In genomic region chr18:54607213-54607934, GRCh38 we compare ENCODE assay signal across 10 cellular contexts. TPM values are rescaled to one million over a fixed set of nuclear protein-coding genes. Genes with fewer than 3 reads are reported as not detected.
DNase-seq lines count a peak whose midpoint lies in the region; ATAC-seq and TF ChIP-seq lines count a peak whose summit lies in the region.
"Had no signal": no experiment of that assay in that cellular context is flagged by ENCODE, and none has a peak within 500 bp of the region (broad histone marks: within the 10 kb centered on the region; RNA-seq: fewer than 3 reads in every experiment).

No MANE protein-coding gene starts in this region.

- H3K4me3 ChIP-seq in GM08714 (ENCODE audit: low read length) (peak overlapping the region; percentile 37), endocrine pancreas (ENCODE audit: control insufficient read depth, insufficient read depth, low read length) (peak overlapping the region; percentile 100), neural progenitor cell (no peak overlapping the region)

- H3K9me3 Mint-ChIP-seq in neural progenitor cell, result no peaks in the 10 kb centered on the region
- H3K9me3 Mint-ChIP-seq: activated naive CD4-positive, alpha-beta T cell treated with anti-CD3 and anti-CD28 coated beads for 36 hours had no signal

- H3K4me1 Mint-ChIP-seq in neural progenitor cell, result peaks cover 12% of the 10 kb centered on the region

- no peak overlapping the region for H3K4me3 Mint-ChIP-seq in neural progenitor cell
- H3K4me3 Mint-ChIP-seq: activated naive CD4-positive, alpha-beta T cell treated with anti-CD3 and anti-CD28 coated beads for 36 hours had no signal

- no peaks in the 10 kb centered on the region for H3K36me3 Mint-ChIP-seq in neural progenitor cell

- H3K27me3 Mint-ChIP-seq in neural progenitor cell (ENCODE audit: insufficient read depth, low read depth), result no peaks in the 10 kb centered on the region

- H3K27ac Mint-ChIP-seq in neural progenitor cell, result no peak overlapping the region
- H3K27ac Mint-ChIP-seq: activated naive CD4-positive, alpha-beta T cell treated with anti-CD3 and anti-CD28 coated beads for 36 hours had no signal

- H3K9me3 ChIP-seq in endocrine pancreas (ENCODE audit: control insufficient read depth, low read length) (no peaks in the 10 kb centered on the region), neural progenitor cell (ENCODE audit: low read depth) (no peaks in the 10 kb centered on the region)

- H3F3A ChIP-seq in neural progenitor cell (ENCODE audit: low read depth), result no peaks in the 10 kb centered on the region

- ATAC-seq in HG03196 (IDR thresholded peaks at IDR 0.05; ENCODE audit: unreplicated experiment), result no peak

- no peak for TF ChIP-seq CTCF in neural progenitor cell (IDR thresholded peaks at IDR 0.05)

- H3K36me3 ChIP-seq in endocrine pancreas (ENCODE audit: control insufficient read depth, insufficient read depth, low read length) (no peaks in the 10 kb centered on the region), neural progenitor cell (no peaks in the 10 kb centered on the region)

- no peak overlapping the region for H3K4me2 ChIP-seq in neural progenitor cell

- no peak overlapping the region for H3K9ac ChIP-seq in endocrine pancreas (ENCODE audit: control insufficient read depth, insufficient read depth, low read length)
- no peak overlapping the region for H3K9ac ChIP-seq in neural progenitor cell

- DNase-seq in NCI-H2196 treated with DMSO at 0.1 percent for 48 hours (lab: John Stamatoyannopoulos, UW; ENCODE audit: unreplicated experiment) (peak; percentile 45), neural progenitor cell (ENCODE audit: low spot score) (no peak), globus pallidus (ENCODE audit: low spot score) (no peak), hippocampal formation (lab: John Stamatoyannopoulos, UW) (no peak), superior temporal gyrus (ENCODE audit: extremely low spot score) (no peak)
- DNase-seq: activated naive CD4-positive, alpha-beta T cell treated with anti-CD3 and anti-CD28 coated beads for 36 hours; NCI-H187 treated with DMSO at 0.1 percent for 48 hours had no signal

- peaks cover 7% of the 10 kb centered on the region for H3K4me1 ChIP-seq in endocrine pancreas (ENCODE audit: control insufficient read depth, insufficient read depth, low read length)
- peaks cover 13% of the 10 kb centered on the region for H3K4me1 ChIP-seq in neural progenitor cell

- no peaks in the 10 kb centered on the region for H4K20me1 ChIP-seq in neural progenitor cell (ENCODE audit: low read depth)

- H3K27me3 ChIP-seq in endocrine pancreas (ENCODE audit: control insufficient read depth, insufficient read depth, low read length) (no peaks in the 10 kb centered on the region), neural progenitor cell (no peaks in the 10 kb centered on the region)

- peak overlapping the region; percentile 10 for H2AFZ ChIP-seq in neural progenitor cell (replicated peaks)

- H3K79me2 ChIP-seq in neural progenitor cell (ENCODE audit: low read depth), result no peaks in the 10 kb centered on the region

- H3K27ac ChIP-seq in neural progenitor cell, result no peak overlapping the region

RNA-seq across cellular contexts. Expression of gene DYNAP, which starts 16.3 kb away (rescaled TPM):
- total RNA-seq in neural progenitor cell (ENCODE audit: low replicate concordance), result not detected in 2 replicates
- total RNA-seq: activated naive CD4-positive, alpha-beta T cell treated with anti-CD3 and anti-CD28 coated beads for 36 hours had no signal
